1 cellular context compared by ENCODE assay signal in the genomic region with DNA sequence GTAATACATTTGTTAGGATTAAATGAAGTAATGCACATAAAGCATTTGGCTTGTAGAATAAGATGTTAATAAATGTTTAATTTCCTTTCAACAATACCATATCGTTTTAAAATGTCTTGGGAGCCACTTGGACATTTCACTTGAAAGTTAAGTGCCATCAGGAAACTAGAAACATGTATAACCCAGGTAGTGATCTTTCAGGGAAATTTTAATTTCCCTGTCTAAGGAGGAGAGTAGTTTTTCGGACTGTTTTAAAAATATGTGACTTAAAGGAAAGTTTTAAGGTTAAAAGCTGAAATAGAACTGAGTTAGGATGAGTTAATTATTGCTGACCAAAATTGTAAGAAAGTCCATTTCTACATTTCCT.
TF ChIP-seq lines count a peak whose summit lies in the region.

No MANE protein-coding gene starts in this region.

TF ChIP-seq in HepG2, 621 proteins besides CTCF, POLR2A, EP300 and RAD21:
- TF ChIP-seq ZNF337 (CRISPR knock-in tag; IDR thresholded peaks at IDR 0.05; ENCODE audit: borderline replicate concordance, low read depth) (no peak), NCOR1 (IDR thresholded peaks at IDR 0.05; ENCODE audit: borderline replicate concordance, low read length) (0 out of 2 replicates have a peak, but pooled peaks have one; percentile 14), ZNF446 (CRISPR knock-in tag; IDR thresholded peaks at IDR 0.05) (no peak), ZNF570 (CRISPR knock-in tag; IDR thresholded peaks at IDR 0.05; ENCODE audit: borderline replicate concordance) (no peak), ZNF329 (CRISPR knock-in tag; IDR thresholded peaks at IDR 0.05; ENCODE audit: low read depth) (no peak), JUN (CRISPR knock-in tag; IDR thresholded peaks at IDR 0.05) (no peak), MYNN (CRISPR knock-in tag; IDR thresholded peaks at IDR 0.05; ENCODE audit: low read depth) (no peak), KAT2B (IDR thresholded peaks at IDR 0.05; ENCODE audit: borderline replicate concordance, low read depth, low read length) (no peak), ZMYM4 (CRISPR knock-in tag; IDR thresholded peaks at IDR 0.05) (no peak)
- TF ChIP-seq, protein P1, sequence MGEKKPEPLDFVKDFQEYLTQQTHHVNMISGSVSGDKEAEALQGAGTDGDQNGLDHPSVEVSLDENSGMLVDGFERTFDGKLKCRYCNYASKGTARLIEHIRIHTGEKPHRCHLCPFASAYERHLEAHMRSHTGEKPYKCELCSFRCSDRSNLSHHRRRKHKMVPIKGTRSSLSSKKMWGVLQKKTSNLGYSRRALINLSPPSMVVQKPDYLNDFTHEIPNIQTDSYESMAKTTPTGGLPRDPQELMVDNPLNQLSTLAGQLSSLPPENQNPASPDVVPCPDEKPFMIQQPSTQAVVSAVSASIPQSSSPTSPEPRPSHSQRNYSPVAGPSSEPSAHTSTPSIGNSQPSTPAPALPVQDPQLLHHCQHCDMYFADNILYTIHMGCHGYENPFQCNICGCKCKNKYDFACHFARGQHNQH (CRISPR knock-in tag; IDR thresholded peaks at IDR 0.05): no peak
- TF ChIP-seq, protein P2, sequence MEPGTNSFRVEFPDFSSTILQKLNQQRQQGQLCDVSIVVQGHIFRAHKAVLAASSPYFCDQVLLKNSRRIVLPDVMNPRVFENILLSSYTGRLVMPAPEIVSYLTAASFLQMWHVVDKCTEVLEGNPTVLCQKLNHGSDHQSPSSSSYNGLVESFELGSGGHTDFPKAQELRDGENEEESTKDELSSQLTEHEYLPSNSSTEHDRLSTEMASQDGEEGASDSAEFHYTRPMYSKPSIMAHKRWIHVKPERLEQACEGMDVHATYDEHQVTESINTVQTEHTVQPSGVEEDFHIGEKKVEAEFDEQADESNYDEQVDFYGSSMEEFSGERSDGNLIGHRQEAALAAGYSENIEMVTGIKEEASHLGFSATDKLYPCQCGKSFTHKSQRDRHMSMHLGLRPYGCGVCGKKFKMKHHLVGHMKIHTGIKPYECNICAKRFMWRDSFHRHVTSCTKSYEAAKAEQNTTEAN (CRISPR knock-in tag; conservative IDR thresholded peaks at IDR 0.05): 0 out of 2 replicates have a peak, but pooled peaks have one; percentile 20
- TF ChIP-seq, protein P3, sequence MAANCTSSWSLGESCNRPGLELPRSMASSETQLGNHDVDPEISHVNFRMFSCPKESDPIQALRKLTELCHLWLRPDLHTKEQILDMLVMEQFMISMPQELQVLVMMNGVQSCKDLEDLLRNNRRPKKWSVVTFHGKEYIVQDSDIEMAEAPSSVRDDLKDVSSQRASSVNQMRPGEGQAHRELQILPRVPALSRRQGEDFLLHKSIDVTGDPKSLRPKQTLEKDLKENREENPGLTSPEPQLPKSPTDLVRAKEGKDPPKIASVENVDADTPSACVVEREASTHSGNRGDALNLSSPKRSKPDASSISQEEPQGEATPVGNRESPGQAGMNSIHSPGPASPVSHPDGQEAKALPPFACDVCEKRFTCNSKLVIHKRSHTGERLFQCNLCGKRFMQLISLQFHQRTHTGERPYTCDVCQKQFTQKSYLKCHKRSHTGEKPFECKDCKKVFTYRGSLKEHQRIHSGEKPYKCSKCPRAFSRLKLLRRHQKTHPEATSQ (CRISPR knock-in tag; IDR thresholded peaks at IDR 0.05; ENCODE audit: borderline replicate concordance): no peak
TF ChIP-seq in HepG2: peak in this region for 2.
